In genomic region chr6:6390849-6391602, GRCh38 we compare ENCODE assay signal across 8 cellular contexts.
DNase-seq lines count a peak whose midpoint lies in the region; ATAC-seq lines count a peak whose summit lies in the region.

No MANE protein-coding gene starts in this region.

- H3K9ac ChIP-seq in BLaER1, result no peak overlapping the region
- H3K9ac ChIP-seq in Karpas-422 (ENCODE audit: low read length), result peak overlapping the region; percentile 42

- no peak overlapping the region for H3K4me3 Mint-ChIP-seq in activated T-cell treated with anti-CD3 and anti-CD28 coated beads, Interleukin-2, amount 50 U/mL, for 72 hours

- DNase-seq in Karpas-422, result peak; percentile 48
- no peak for DNase-seq in activated T-cell treated with anti-CD3 and anti-CD28 coated beads, Interleukin-2, amount 50 U/mL, for 72 hours
- no peak for DNase-seq in NCI-H2029 (lab: John Stamatoyannopoulos, UW)
- no peak for DNase-seq in SIG-M5 (lab: John Stamatoyannopoulos, UW)
- DNase-seq in medulla oblongata (ENCODE audit: extremely low spot score), result no peak

- H3K27ac ChIP-seq in BLaER1, result no peak overlapping the region
- H3K27ac ChIP-seq in Karpas-422 (ENCODE audit: low read length), result peak overlapping the region; percentile 72

- peaks cover 19% of the 10 kb centered on the region for H3K27me3 Mint-ChIP-seq in activated T-cell treated with anti-CD3 and anti-CD28 coated beads, Interleukin-2, amount 50 U/mL, for 72 hours (ENCODE audit: low read depth)

- peaks cover 19% of the 10 kb centered on the region for H3K4me1 ChIP-seq in BLaER1
- H3K4me1 ChIP-seq in Karpas-422 (ENCODE audit: low read length), result peaks cover 58% of the 10 kb centered on the region

- H3K4me2 ChIP-seq in BLaER1, result peak overlapping the region; percentile 32; the same call in 1 of the 2 replicates
- peak overlapping the region; percentile 42 for H3K4me2 ChIP-seq in Karpas-422 (ENCODE audit: low read depth, low read length, poor library complexity, severe bottlenecking)

- no peaks in the 10 kb centered on the region for H3K79me2 ChIP-seq in Karpas-422 (ENCODE audit: low read length)

- no peaks in the 10 kb centered on the region for H3K4me1 Mint-ChIP-seq in activated T-cell treated with anti-CD3 and anti-CD28 coated beads, Interleukin-2, amount 50 U/mL, for 72 hours (ENCODE audit: low read depth)

- no peaks in the 10 kb centered on the region for H3K9me3 Mint-ChIP-seq in activated T-cell treated with anti-CD3 and anti-CD28 coated beads, Interleukin-2, amount 50 U/mL, for 72 hours

- H3K27me3 ChIP-seq in BLaER1 (no peaks in the 10 kb centered on the region), Karpas-422 (ENCODE audit: low read length) (no peaks in the 10 kb centered on the region)

- H3K36me3 Mint-ChIP-seq in activated T-cell treated with anti-CD3 and anti-CD28 coated beads, Interleukin-2, amount 50 U/mL, for 72 hours (ENCODE audit: insufficient read depth in 2 of 2), result no peaks in the 10 kb centered on the region

- H3K9me3 ChIP-seq in BLaER1 (no peaks in the 10 kb centered on the region), Karpas-422 (ENCODE audit: low read length) (no peaks in the 10 kb centered on the region)

- H4K20me1 ChIP-seq in BLaER1 (no peaks in the 10 kb centered on the region), Karpas-422 (ENCODE audit: insufficient read depth, low read depth, low read length) (no peaks in the 10 kb centered on the region)

- H2AFZ ChIP-seq in Karpas-422 (ENCODE audit: low read length), result peak overlapping the region; percentile 38; the same call in 1 of the 2 replicates

- H3K4me3 ChIP-seq in BLaER1 (no peak overlapping the region), Karpas-422 (ENCODE audit: low read length) (peak overlapping the region; percentile 40)

- ATAC-seq in GM19035 (IDR thresholded peaks at IDR 0.05; ENCODE audit: unreplicated experiment), result peak; percentile 66
- ATAC-seq in HG02759 (IDR thresholded peaks at IDR 0.05; ENCODE audit: unreplicated experiment), result peak; percentile 59
- ATAC-seq in activated T-cell treated with anti-CD3 and anti-CD28 coated beads, Interleukin-2, amount 50 U/mL, for 72 hours (replicated peaks in 1 of 2), result no peak

- H3K36me3 ChIP-seq in BLaER1 (no peaks in the 10 kb centered on the region), Karpas-422 (ENCODE audit: insufficient read depth, low read length) (no peaks in the 10 kb centered on the region)

- no peak overlapping the region for H3K27ac Mint-ChIP-seq in activated T-cell treated with anti-CD3 and anti-CD28 coated beads, Interleukin-2, amount 50 U/mL, for 72 hours

- no peaks in the 10 kb centered on the region for H3K9me2 ChIP-seq in Karpas-422 (replicated peaks; ENCODE audit: insufficient read depth, low read length)

Comparison
In these comparisons a context has a peak if more than half of its experiments do, and no peak if none do; other contexts are left out.
1. ATAC-seq: peak in GM19035 (single experiment) and HG02759 (single experiment); none in activated T-cell treated with anti-CD3 and anti-CD28 coated beads, Interleukin-2, amount 50 U/mL, for 72 hours (0 of 2).